8 cellular contexts compared by ENCODE assay signal in genomic region chr6:31729515-31729978, GRCh38. TPM values are rescaled to one million over a fixed set of nuclear protein-coding genes. Genes with fewer than 3 reads are reported as not detected.
DNase-seq lines count a peak whose midpoint lies in the region; ATAC-seq and TF ChIP-seq lines count a peak whose summit lies in the region.

No MANE protein-coding gene starts in this region.

- peak; percentile 51 for ATAC-seq in HG02678 (IDR thresholded peaks at IDR 0.05; ENCODE audit: unreplicated experiment)
- ATAC-seq in activated CD8-positive, alpha-beta T cell treated with anti-CD3 and anti-CD28 coated beads for 36 hours = peak; percentile 65
- ATAC-seq in lower lobe of right lung = peak; percentile 90 to 91

- H3K4me3 ChIP-seq in lower lobe of right lung = peak overlapping the region; percentile 91

- peaks cover 64% of the 10 kb centered on the region for H3K36me3 ChIP-seq in lower lobe of right lung

- TF ChIP-seq CTCF in activated CD8-positive, alpha-beta T cell treated with anti-CD3 and anti-CD28 coated beads for 36 hours (IDR thresholded peaks at IDR 0.05) = peak; percentile 25
- TF ChIP-seq CTCF in lower lobe of right lung (IDR thresholded peaks at IDR 0.05) = no peak

- peak overlapping the region; percentile 69 for H3K27ac Mint-ChIP-seq in activated CD8-positive, alpha-beta T cell treated with anti-CD3 and anti-CD28 coated beads for 36 hours

- CTCF ChIA-PET in activated CD8-positive, alpha-beta T cell treated with anti-CD3 and anti-CD28 coated beads for 36 hours (lab: Charles Lee) = interaction anchor here (0.7 to 6.5 kb wide), 22 partner anchors 9 to 424 kb away, joined by 3 to 35 read pairs (median 4); partner anchors contain the start of genes CLIC1, HSPA1B, LSM2 and LY6G6D

- intact Hi-C loops in activated CD8-positive, alpha-beta T cell treated with anti-CD3 and anti-CD28 coated beads for 36 hours (cut with micrococcal nuclease) = no loop called here
- intact Hi-C loops in lower lobe of right lung (cut with DNase I) = no loop called here

- no peaks in the 10 kb centered on the region for H3K27me3 ChIP-seq in lower lobe of right lung (ENCODE audit: low read depth)

- no peaks in the 10 kb centered on the region for H3K9me3 ChIP-seq in lower lobe of right lung

- H3K4me1 ChIP-seq in lower lobe of right lung = peaks cover 78% of the 10 kb centered on the region

- H3K4me3 Mint-ChIP-seq in activated CD8-positive, alpha-beta T cell treated with anti-CD3 and anti-CD28 coated beads for 36 hours = peak overlapping the region; percentile 76

- peak; percentile 93 for DNase-seq in Daoy (ENCODE audit: low read depth)
- DNase-seq in NCI-H524 (lab: John Stamatoyannopoulos, UW) = peak; percentile 65 to 88
- peak; percentile 84 for DNase-seq in activated CD8-positive, alpha-beta T cell treated with anti-CD3 and anti-CD28 coated beads for 36 hours
- peak; percentile 63 for DNase-seq in effector CD8-positive, alpha-beta T cell (lab: John Stamatoyannopoulos, UW)
- peak; percentile 94 for DNase-seq in lower lobe of right lung
- DNase-seq in stimulated activated CD4-positive, alpha-beta T cell treated with anti-CD3 and anti-CD28 coated beads, Interleukin-4, amount 100 ng/mL, for 48 hours (ENCODE audit: low read depth in 2 of 2) = peak; percentile 63 to 65
- no peak for DNase-seq in SKM-1 (lab: John Stamatoyannopoulos, UW; ENCODE audit: unreplicated experiment)

- H3K4me1 Mint-ChIP-seq in activated CD8-positive, alpha-beta T cell treated with anti-CD3 and anti-CD28 coated beads for 36 hours (ENCODE audit: low read depth) = peaks cover 68% of the 10 kb centered on the region

- H3K27me3 Mint-ChIP-seq in activated CD8-positive, alpha-beta T cell treated with anti-CD3 and anti-CD28 coated beads for 36 hours = no peaks in the 10 kb centered on the region

- peak overlapping the region; percentile 93 for H3K27ac ChIP-seq in lower lobe of right lung

- POLR2A ChIA-PET in activated CD8-positive, alpha-beta T cell treated with anti-CD3 and anti-CD28 coated beads for 36 hours (lab: Charles Lee) = interaction anchor here (0.6 to 3.0 kb wide), 7 partner anchors 11 to 100 kb away, joined by 3 to 11 read pairs (median 4); partner anchors contain the start of genes BAG6, GPANK1, LY6G6D and MSH5

- H3K36me3 Mint-ChIP-seq in activated CD8-positive, alpha-beta T cell treated with anti-CD3 and anti-CD28 coated beads for 36 hours (ENCODE audit: low read depth) = peaks cover 38% of the 10 kb centered on the region

- H3K9me3 Mint-ChIP-seq in activated CD8-positive, alpha-beta T cell treated with anti-CD3 and anti-CD28 coated beads for 36 hours = no peaks in the 10 kb centered on the region

RNA-seq across cellular contexts. Expression of gene DDAH2, which starts 0.4 kb away (rescaled TPM):
- total RNA-seq in Daoy (2014; rRNA removed; shearing (Covaris generic)) = 46.1 and 55.6 TPM in 2 replicates
- 1 to 10 TPM; 6.3 to 6.9 TPM for total RNA-seq in activated CD8-positive, alpha-beta T cell treated with anti-CD3 and anti-CD28 coated beads for 36 hours
- 67.0 TPM for total RNA-seq in lower lobe of right lung

RNA-seq across cellular contexts. Expression of gene MPIG6B, which starts 6.4 kb away (rescaled TPM):
- total RNA-seq in Daoy (2014; rRNA removed; shearing (Covaris generic)) = not detected in 2 replicates
- total RNA-seq in activated CD8-positive, alpha-beta T cell treated with anti-CD3 and anti-CD28 coated beads for 36 hours = under 1 TPM; 0.65 to 0.81 TPM
- 2.6 TPM for total RNA-seq in lower lobe of right lung

RNA-seq across cellular contexts. Expression of gene CLIC1, which starts 6.8 kb away (rescaled TPM):
- total RNA-seq in Daoy (2014; rRNA removed; shearing (Covaris generic)) = 1,198 and 1,241 TPM in 2 replicates
- 100 to 1,000 TPM; 334 to 346 TPM for total RNA-seq in activated CD8-positive, alpha-beta T cell treated with anti-CD3 and anti-CD28 coated beads for 36 hours
- 310 TPM for total RNA-seq in lower lobe of right lung

RNA-seq across cellular contexts. Expression of gene LY6G6C, which starts 8.0 kb away (rescaled TPM):
- not detected in 2 replicates for total RNA-seq in Daoy (2014; rRNA removed; shearing (Covaris generic))
- total RNA-seq in activated CD8-positive, alpha-beta T cell treated with anti-CD3 and anti-CD28 coated beads for 36 hours = not detected
- total RNA-seq in lower lobe of right lung = not detected

RNA-seq across cellular contexts. Expression of gene MSH5, which starts 10.3 kb away (rescaled TPM):
- total RNA-seq in Daoy (2014; rRNA removed; shearing (Covaris generic)) = 19.9 and 20.9 TPM in 2 replicates
- total RNA-seq in activated CD8-positive, alpha-beta T cell treated with anti-CD3 and anti-CD28 coated beads for 36 hours = 100 to 1,000 TPM in 1 of 2 experiments, 10 to 100 TPM in 1; 96.9 to 105 TPM
- 14.9 TPM for total RNA-seq in lower lobe of right lung
